ENCODE assay signal across 8 cellular contexts in the genomic region with DNA sequence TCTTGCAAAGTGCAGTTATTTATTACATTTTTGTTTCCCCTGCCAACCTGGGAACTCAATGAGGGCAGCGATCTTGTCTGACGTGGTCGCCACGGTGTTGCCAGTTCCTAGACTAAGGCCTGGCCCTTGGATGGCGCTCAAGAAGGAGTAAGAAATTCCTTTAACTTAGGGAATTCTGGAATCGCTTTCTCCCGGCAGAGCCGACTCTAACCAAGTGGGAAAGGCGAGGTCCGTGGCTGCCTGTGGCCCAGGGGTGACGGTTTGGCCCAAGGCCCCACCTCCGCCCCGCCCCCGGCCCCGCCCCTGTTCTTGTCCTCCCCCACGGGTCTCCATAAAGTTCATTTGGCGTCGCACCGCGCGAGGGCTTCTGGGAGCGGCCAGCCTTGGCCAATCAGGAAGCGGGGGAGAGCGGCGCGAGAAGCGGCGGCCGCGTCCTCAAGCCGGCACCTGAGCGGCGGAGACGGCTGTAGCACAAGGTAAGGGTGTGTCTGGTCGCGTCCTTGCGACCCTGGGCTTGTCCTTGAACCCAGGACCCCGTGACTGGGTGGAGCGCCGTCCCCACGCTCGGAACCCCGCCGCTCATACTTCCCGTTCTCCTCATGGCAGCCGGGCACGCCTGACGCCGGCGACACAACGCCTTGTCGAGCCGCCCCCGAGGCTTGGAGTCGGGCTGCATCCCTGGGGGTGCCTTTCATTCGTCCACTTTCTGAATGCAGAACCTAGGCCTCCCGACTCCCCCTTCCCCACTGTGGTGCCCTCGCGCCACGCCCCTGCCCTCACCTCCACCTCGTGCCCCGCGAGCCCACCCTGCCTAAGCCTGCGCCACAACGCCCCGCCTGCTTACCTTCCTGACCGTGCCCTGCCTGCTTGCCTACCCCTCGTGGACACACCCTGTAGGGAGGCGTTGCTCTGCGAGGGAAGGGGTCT. TPM values are rescaled to one million over a fixed set of nuclear protein-coding genes. Genes with fewer than 3 reads are reported as not detected.
DNase-seq lines count a peak whose midpoint lies in the region; FAIRE-seq and TF ChIP-seq lines count a peak whose summit lies in the region.

A gene (plus strand): TSS at position 394 of the 927 bp plus-strand sequence. CDS start 18,119 bp downstream, outside the sequence.

- H3K9me3 ChIP-seq in HEK293 (ENCODE audit: control insufficient read depth, insufficient read depth, low read depth, low read length) (no peaks in the 10 kb centered on the region), SJSA1 (replicated peaks) (no peaks in the 10 kb centered on the region), neutrophil (no peaks in the 10 kb centered on the region)

- CTCF ChIA-PET in HEK293 (lab: Yijun Ruan, JAX) = interaction anchor here (0.7 kb wide), 1 partner anchor 23 kb away, joined by 3 read pairs; no protein-coding TSS in a partner anchor

- H3K4me3 ChIP-seq in HEK293 (ENCODE audit: low read depth, low read length) (peak within 1 kb of the TSS; percentile 87), SJSA1 (peak within 1 kb of the TSS; percentile 91), neutrophil (ENCODE audit: low read depth in 1 of 2, low read length in 1 of 2) (peak within 1 kb of the TSS; percentile 92 to 96)

- peak within 1 kb of the TSS; percentile 63; the same call in 1 of the 2 replicates for H3K27ac ChIP-seq in HEK293 (ENCODE audit: extremely low read depth, low read depth, low read length)
- peak within 1 kb of the TSS; percentile 58 for H3K27ac ChIP-seq in SJSA1
- peak within 1 kb of the TSS; percentile 85 for H3K27ac ChIP-seq in neutrophil

- FAIRE-seq in frontal cortex (lab: Jason Lieb, UNC) = no peak

- POLR2A ChIA-PET in HEK293 (lab: Yijun Ruan, JAX) = interaction anchor here (1.0 kb wide), 1 partner anchor 13 kb away, joined by 3 read pairs; no protein-coding TSS in a partner anchor

- H3K27me3 ChIP-seq in SJSA1 (replicated peaks) (no peaks in the 10 kb centered on the region), neutrophil (no peaks in the 10 kb centered on the region)

- DNase-seq in GDM1 (lab: John Stamatoyannopoulos, UW) = peak; percentile 67
- DNase-seq in MV-4-11 (lab: John Stamatoyannopoulos, UW) = peak; percentile 85
- DNase-seq in SJSA1 (ENCODE audit: low read depth in 1 of 2, low spot score in 2 of 2) = peak; percentile 82 to 90
- DNase-seq in activated naive CD4-positive, alpha-beta T cell (lab: John Stamatoyannopoulos, UW) = peak; percentile 74 to 89 (median 82)
- DNase-seq in frontal cortex (ENCODE audit: low spot score in 2 of 2) = peak; percentile 89 to 90

- peaks cover 3% of the 10 kb centered on the region; the same call in 1 of the 2 replicates for H3K4me1 ChIP-seq in HEK293 (ENCODE audit: control insufficient read depth, insufficient read depth, low read length)
- peaks cover 21% of the 10 kb centered on the region for H3K4me1 ChIP-seq in SJSA1 (replicated peaks)
- peaks cover 22 to 27% of the 10 kb centered on the region in 2 experiments for H3K4me1 ChIP-seq in neutrophil (ENCODE audit: control insufficient read depth in 1 of 2, insufficient read depth in 1 of 2, low read depth in 1 of 2, low read length in 1 of 2)

- H3K36me3 ChIP-seq in HEK293 (ENCODE audit: control insufficient read depth in 2 of 2, insufficient read depth in 1 of 2, low read length in 2 of 2) (no peaks in the 10 kb centered on the region), SJSA1 (peaks cover 6% of the 10 kb centered on the region; the same call in 1 of the 2 replicates), neutrophil (no peaks in the 10 kb centered on the region)

- TF ChIP-seq CTCF in HEK293 (tag by site-specific recombination; IDR thresholded peaks at IDR 0.05) (peak; percentile 24; the same call in 1 of the 2 replicates), neutrophil (IDR thresholded peaks at IDR 0.05) (peak; percentile 44), subcutaneous adipose tissue (IDR thresholded peaks at IDR 0.05; ENCODE audit: low read depth) (no peak)

TF ChIP-seq in HEK293, 187 proteins besides CTCF, POLR2A, EP300 and RAD21 (continues in another document):
- peak; percentile 67; the same call in 1 of the 2 replicates for TF ChIP-seq ZNF610 (tag by site-specific recombination; IDR thresholded peaks at IDR 0.05; ENCODE audit: borderline replicate concordance)
- TF ChIP-seq, protein P1, sequence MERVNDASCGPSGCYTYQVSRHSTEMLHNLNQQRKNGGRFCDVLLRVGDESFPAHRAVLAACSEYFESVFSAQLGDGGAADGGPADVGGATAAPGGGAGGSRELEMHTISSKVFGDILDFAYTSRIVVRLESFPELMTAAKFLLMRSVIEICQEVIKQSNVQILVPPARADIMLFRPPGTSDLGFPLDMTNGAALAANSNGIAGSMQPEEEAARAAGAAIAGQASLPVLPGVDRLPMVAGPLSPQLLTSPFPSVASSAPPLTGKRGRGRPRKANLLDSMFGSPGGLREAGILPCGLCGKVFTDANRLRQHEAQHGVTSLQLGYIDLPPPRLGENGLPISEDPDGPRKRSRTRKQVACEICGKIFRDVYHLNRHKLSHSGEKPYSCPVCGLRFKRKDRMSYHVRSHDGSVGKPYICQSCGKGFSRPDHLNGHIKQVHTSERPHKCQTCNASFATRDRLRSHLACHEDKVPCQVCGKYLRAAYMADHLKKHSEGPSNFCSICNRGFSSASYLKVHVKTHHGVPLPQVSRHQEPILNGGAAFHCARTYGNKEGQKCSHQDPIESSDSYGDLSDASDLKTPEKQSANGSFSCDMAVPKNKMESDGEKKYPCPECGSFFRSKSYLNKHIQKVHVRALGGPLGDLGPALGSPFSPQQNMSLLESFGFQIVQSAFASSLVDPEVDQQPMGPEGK (tag by site-specific recombination; IDR thresholded peaks at IDR 0.05) = peak; percentile 44
- peak; percentile 72 for TF ChIP-seq SP3 (tag by site-specific recombination; IDR thresholded peaks at IDR 0.05)
- TF ChIP-seq GLI2 (tag by site-specific recombination; IDR thresholded peaks at IDR 0.05; ENCODE audit: borderline replicate concordance, low read depth) = no peak
- TF ChIP-seq, protein P2, sequence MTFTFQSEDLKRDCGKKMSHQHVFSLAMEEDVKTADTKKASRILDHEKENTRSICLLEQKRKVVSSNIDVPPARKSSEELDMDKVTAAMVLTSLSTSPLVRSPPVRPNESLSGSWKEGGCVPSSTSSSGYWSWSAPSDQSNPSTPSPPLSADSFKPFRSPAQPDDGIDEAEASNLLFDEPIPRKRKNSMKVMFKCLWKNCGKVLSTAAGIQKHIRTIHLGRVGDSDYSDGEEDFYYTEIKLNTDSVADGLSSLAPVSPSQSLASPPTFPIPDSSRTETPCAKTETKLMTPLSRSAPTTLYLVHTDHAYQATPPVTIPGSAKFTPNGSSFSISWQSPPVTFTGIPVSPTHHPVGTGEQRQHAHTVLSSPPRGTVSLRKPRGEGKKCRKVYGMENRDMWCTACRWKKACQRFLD (tag by site-specific recombination; IDR thresholded peaks at IDR 0.05) = 0 out of 2 replicates have a peak, but pooled peaks have one; percentile 61
- TF ChIP-seq, protein P3, sequence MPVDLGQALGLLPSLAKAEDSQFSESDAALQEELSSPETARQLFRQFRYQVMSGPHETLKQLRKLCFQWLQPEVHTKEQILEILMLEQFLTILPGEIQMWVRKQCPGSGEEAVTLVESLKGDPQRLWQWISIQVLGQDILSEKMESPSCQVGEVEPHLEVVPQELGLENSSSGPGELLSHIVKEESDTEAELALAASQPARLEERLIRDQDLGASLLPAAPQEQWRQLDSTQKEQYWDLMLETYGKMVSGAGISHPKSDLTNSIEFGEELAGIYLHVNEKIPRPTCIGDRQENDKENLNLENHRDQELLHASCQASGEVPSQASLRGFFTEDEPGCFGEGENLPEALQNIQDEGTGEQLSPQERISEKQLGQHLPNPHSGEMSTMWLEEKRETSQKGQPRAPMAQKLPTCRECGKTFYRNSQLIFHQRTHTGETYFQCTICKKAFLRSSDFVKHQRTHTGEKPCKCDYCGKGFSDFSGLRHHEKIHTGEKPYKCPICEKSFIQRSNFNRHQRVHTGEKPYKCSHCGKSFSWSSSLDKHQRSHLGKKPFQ (tag by site-specific recombination; IDR thresholded peaks at IDR 0.05) = no peak
- TF ChIP-seq KLF16 (tag by site-specific recombination; IDR thresholded peaks at IDR 0.05) = peak; percentile 51; the same call in 1 of the 2 replicates
- no peak for TF ChIP-seq ZNF626 (tag by site-specific recombination; IDR thresholded peaks at IDR 0.05)
- no peak for TF ChIP-seq ZBTB1 (tag by site-specific recombination; IDR thresholded peaks at IDR 0.05)
- TF ChIP-seq, protein P4, sequence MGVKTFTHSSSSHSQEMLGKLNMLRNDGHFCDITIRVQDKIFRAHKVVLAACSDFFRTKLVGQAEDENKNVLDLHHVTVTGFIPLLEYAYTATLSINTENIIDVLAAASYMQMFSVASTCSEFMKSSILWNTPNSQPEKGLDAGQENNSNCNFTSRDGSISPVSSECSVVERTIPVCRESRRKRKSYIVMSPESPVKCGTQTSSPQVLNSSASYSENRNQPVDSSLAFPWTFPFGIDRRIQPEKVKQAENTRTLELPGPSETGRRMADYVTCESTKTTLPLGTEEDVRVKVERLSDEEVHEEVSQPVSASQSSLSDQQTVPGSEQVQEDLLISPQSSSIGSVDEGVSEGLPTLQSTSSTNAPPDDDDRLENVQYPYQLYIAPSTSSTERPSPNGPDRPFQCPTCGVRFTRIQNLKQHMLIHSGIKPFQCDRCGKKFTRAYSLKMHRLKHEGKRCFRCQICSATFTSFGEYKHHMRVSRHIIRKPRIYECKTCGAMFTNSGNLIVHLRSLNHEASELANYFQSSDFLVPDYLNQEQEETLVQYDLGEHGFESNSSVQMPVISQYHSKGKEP (tag by site-specific recombination; IDR thresholded peaks at IDR 0.05) = 0 out of 2 replicates have a peak, but pooled peaks have one; percentile 7
- TF ChIP-seq ZNF76 (tag by site-specific recombination; IDR thresholded peaks at IDR 0.05; ENCODE audit: borderline replicate concordance, low read depth) = peak; percentile 81
- TF ChIP-seq ZNF433 (tag by site-specific recombination; IDR thresholded peaks at IDR 0.05; ENCODE audit: low read depth) = no peak
- TF ChIP-seq ZNF777 (tag by site-specific recombination; IDR thresholded peaks at IDR 0.05; ENCODE audit: borderline replicate concordance) = peak; percentile 51; the same call in 1 of the 2 replicates
- TF ChIP-seq BCL11A (tag by site-specific recombination; IDR thresholded peaks at IDR 0.05; ENCODE audit: low read depth) = no peak
- peak; percentile 44; the same call in 1 of the 2 replicates for TF ChIP-seq IKZF3 (tag by site-specific recombination; IDR thresholded peaks at IDR 0.05)

RNA-seq across cellular contexts. Expression of the gene that starts here (rescaled TPM):
- 102 TPM in 2 replicates for total RNA-seq in SJSA1 (2014; rRNA removed; shearing (Covaris generic))
- total RNA-seq in frontal cortex = 219 TPM
- total RNA-seq in subcutaneous adipose tissue = 10 to 100 TPM; 28.4 to 57.6 (median 47.5) TPM

Comparison
In these comparisons a context has a peak if more than half of its experiments do, and no peak if none do; other contexts are left out.
1. Peak in every context shown above with its lines: DNase-seq, H3K4me3 ChIP-seq and H3K27ac ChIP-seq.